Comparison of ENCODE assay signal across 1 cellular context in the genomic region with DNA sequence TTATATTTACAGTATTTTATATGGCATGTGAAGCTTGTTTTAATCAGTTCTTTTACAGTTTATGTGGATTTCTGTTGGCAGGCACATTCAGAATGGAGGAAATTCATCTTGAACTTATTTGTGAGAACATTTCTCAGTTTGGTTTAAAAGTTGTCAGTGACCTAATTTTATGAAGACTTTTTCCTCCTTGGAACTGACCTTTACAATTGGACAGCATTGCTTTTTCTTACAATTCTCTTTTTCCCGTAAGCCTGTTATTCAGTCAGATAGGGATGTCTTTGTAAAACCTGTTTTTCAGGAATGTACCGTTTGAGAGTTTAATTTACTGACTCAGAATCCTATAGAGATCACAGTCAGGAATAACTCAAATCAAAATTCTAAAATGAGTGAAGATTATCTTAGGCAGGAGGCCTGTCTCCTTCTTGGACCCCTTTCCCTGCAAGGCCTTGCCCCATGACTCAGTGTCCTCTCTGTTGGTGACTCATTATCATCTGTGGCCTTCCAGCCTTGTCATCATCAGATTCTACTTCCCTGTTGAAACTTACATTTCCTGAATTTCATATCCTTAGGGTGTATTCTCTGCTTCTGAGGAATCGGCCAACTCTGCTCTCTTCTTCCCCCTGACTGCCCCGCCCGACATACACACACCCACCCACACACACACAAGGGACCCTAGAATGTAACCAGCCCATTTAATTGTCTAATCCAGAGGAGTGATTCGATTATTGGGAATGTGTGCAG.
A peak's percentile ranks its signal among the peaks of the same experiment; 100 is the strongest.
TF ChIP-seq lines count a peak whose summit lies in the region.

No MANE protein-coding gene starts in this region.

TF ChIP-seq in SK-N-SH, 30 proteins besides CTCF, POLR2A, EP300 and RAD21 (continued from another document):
- TF ChIP-seq, protein P1, sequence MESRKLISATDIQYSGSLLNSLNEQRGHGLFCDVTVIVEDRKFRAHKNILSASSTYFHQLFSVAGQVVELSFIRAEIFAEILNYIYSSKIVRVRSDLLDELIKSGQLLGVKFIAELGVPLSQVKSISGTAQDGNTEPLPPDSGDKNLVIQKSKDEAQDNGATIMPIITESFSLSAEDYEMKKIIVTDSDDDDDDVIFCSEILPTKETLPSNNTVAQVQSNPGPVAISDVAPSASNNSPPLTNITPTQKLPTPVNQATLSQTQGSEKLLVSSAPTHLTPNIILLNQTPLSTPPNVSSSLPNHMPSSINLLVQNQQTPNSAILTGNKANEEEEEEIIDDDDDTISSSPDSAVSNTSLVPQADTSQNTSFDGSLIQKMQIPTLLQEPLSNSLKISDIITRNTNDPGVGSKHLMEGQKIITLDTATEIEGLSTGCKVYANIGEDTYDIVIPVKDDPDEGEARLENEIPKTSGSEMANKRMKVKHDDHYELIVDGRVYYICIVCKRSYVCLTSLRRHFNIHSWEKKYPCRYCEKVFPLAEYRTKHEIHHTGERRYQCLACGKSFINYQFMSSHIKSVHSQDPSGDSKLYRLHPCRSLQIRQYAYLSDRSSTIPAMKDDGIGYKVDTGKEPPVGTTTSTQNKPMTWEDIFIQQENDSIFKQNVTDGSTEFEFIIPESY (IDR thresholded peaks at IDR 0.05; ENCODE audit: borderline replicate concordance, low read depth) = no peak
- TF ChIP-seq RCOR1 (IDR thresholded peaks at IDR 0.05; ENCODE audit: low read length) (no peak), TEAD4 (IDR thresholded peaks at IDR 0.05; ENCODE audit: borderline replicate concordance, insufficient read depth) (peak; percentile 26; the same call in 1 of the 2 replicates), RXRA (IDR thresholded peaks at IDR 0.05; ENCODE audit: borderline replicate concordance, low read depth) (peak; percentile 53; the same call in 1 of the 2 replicates), FOXJ3 (CRISPR knock-in tag; IDR thresholded peaks at IDR 0.05) (no peak), JUND (IDR thresholded peaks at IDR 0.05) (peak; percentile 96), MXI1 (IDR thresholded peaks at IDR 0.05; ENCODE audit: low read depth, low read length) (no peak), SIN3A (IDR thresholded peaks at IDR 0.05; ENCODE audit: borderline replicate concordance, low read depth, low read length) (no peak), FOSL2 (IDR thresholded peaks at IDR 0.05; ENCODE audit: borderline replicate concordance, low read depth) (peak; percentile 98), GATA2 (CRISPR knock-in tag; IDR thresholded peaks at IDR 0.05) (no peak), TCF12 (IDR thresholded peaks at IDR 0.05) (peak; percentile 87)
- TF ChIP-seq, protein P2, sequence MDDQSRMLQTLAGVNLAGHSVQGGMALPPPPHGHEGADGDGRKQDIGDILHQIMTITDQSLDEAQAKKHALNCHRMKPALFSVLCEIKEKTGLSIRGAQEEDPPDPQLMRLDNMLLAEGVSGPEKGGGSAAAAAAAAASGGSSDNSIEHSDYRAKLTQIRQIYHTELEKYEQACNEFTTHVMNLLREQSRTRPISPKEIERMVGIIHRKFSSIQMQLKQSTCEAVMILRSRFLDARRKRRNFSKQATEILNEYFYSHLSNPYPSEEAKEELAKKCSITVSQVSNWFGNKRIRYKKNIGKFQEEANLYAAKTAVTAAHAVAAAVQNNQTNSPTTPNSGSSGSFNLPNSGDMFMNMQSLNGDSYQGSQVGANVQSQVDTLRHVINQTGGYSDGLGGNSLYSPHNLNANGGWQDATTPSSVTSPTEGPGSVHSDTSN (IDR thresholded peaks at IDR 0.05) = peak; percentile 70
- TF ChIP-seq, protein P3, sequence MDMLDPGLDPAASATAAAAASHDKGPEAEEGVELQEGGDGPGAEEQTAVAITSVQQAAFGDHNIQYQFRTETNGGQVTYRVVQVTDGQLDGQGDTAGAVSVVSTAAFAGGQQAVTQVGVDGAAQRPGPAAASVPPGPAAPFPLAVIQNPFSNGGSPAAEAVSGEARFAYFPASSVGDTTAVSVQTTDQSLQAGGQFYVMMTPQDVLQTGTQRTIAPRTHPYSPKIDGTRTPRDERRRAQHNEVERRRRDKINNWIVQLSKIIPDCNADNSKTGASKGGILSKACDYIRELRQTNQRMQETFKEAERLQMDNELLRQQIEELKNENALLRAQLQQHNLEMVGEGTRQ (IDR thresholded peaks at IDR 0.05; ENCODE audit: borderline replicate concordance, low read depth, low read length) = no peak
TF ChIP-seq in SK-N-SH: peak in this region for 10.
